8 cellular contexts compared by ENCODE assay signal in genomic region chr4:37977471-37978452, GRCh38. TPM values are rescaled to one million over a fixed set of nuclear protein-coding genes. Genes with fewer than 3 reads are reported as not detected.
DNase-seq lines count a peak whose midpoint lies in the region; ATAC-seq lines count a peak whose summit lies in the region.

No MANE protein-coding gene starts in this region.

- no peak overlapping the region for H2AK5ac ChIP-seq in mesendoderm (ENCODE audit: low read length)

- no CpG with 5 or more reads among the region's 81 CpGs for WGBS in mesendoderm (ENCODE audit: extremely low coverage, insufficient coverage, low lambda C conversion rate)

- H4K5ac ChIP-seq in mesendoderm (ENCODE audit: low read length) = no peak overlapping the region

- H3K56ac ChIP-seq in mesendoderm (ENCODE audit: low read length) = peak overlapping the region; percentile 87

- peak overlapping the region; percentile 87 for H3K27ac ChIP-seq in mesendoderm (ENCODE audit: low read depth, low read length)

- H3K27ac Mint-ChIP-seq in effector memory CD8-positive, alpha-beta T cell = peak overlapping the region; percentile 74 to 81

- H3K4me2 ChIP-seq in mesendoderm (ENCODE audit: low read length) = peak overlapping the region; percentile 64

- no peak overlapping the region for H3K23ac ChIP-seq in mesendoderm (ENCODE audit: low read length)

- H3K27me3 Mint-ChIP-seq in effector memory CD8-positive, alpha-beta T cell = no peaks in the 10 kb centered on the region

- peak overlapping the region; percentile 83 to 87 for H3K4me3 Mint-ChIP-seq in effector memory CD8-positive, alpha-beta T cell

- ATAC-seq in HG02840 (IDR thresholded peaks at IDR 0.05; ENCODE audit: low FRiP score, unreplicated experiment) = peak; percentile 47
- ATAC-seq in effector memory CD8-positive, alpha-beta T cell (replicated peaks) = peak; percentile 84

- H3K79me1 ChIP-seq in mesendoderm (ENCODE audit: low read length) = peaks cover 7% of the 10 kb centered on the region

- H3K79me2 ChIP-seq in mesendoderm (ENCODE audit: control insufficient read depth, insufficient read depth, low read length) = peaks cover 28% of the 10 kb centered on the region

- no peaks in the 10 kb centered on the region for H3K27me3 ChIP-seq in mesendoderm (ENCODE audit: insufficient read depth, low read length, poor library complexity)

- H3K36me3 Mint-ChIP-seq in effector memory CD8-positive, alpha-beta T cell (ENCODE audit: insufficient read depth) = peaks cover 5% of the 10 kb centered on the region

- peak overlapping the region; percentile 54 for H2BK120ac ChIP-seq in mesendoderm (ENCODE audit: low read depth, low read length)

- no peak overlapping the region for H2BK5ac ChIP-seq in mesendoderm (ENCODE audit: low read length)

- DNase-seq in NCI-H82 (lab: John Stamatoyannopoulos, UW) = peak; percentile 58
- DNase-seq in NCI-H82 treated with DMSO at 0.1 percent for 48 hours (lab: John Stamatoyannopoulos, UW; ENCODE audit: unreplicated experiment) = no peak
- peak; percentile 33 to 76 for DNase-seq in NCI-H526 (lab: John Stamatoyannopoulos, UW)
- DNase-seq in activated CD8-positive, alpha-beta memory T cell treated with anti-CD3 and anti-CD28 coated beads for 4 hours (ENCODE audit: low read depth in 2 of 2) = peak; percentile 49 to 54
- peak; percentile 67 to 69 (median 69) for DNase-seq in effector memory CD8-positive, alpha-beta T cell
- DNase-seq in mesendoderm = peak; percentile 61
- DNase-seq in stimulated activated CD8-positive, alpha-beta memory T cell treated with anti-CD3 and anti-CD28 coated beads, Interleukin-15, amount 100 ng/mL, for 1 hour (ENCODE audit: low read depth) = peak; percentile 46

- H2BK15ac ChIP-seq in mesendoderm (replicated peaks; ENCODE audit: low read depth) = peak overlapping the region; percentile 25

- peaks cover 9% of the 10 kb centered on the region for H3K4me1 ChIP-seq in mesendoderm (ENCODE audit: control insufficient read depth, low read depth, low read length)

- no peaks in the 10 kb centered on the region for H3K36me3 ChIP-seq in mesendoderm (ENCODE audit: control insufficient read depth, insufficient read depth, low read length)

- H3K9me3 Mint-ChIP-seq in effector memory CD8-positive, alpha-beta T cell = no peaks in the 10 kb centered on the region

- H3K4me1 Mint-ChIP-seq in effector memory CD8-positive, alpha-beta T cell (ENCODE audit: low read depth in 2 of 2) = peaks cover 16 to 30% of the 10 kb centered on the region in 2 donors

- H4K8ac ChIP-seq in mesendoderm (ENCODE audit: low read depth, low read length) = peak overlapping the region; percentile 88

- peak overlapping the region; percentile 52 for H3K4me3 ChIP-seq in mesendoderm (ENCODE audit: low read length)

- peak overlapping the region; percentile 77 for H3K4ac ChIP-seq in mesendoderm (ENCODE audit: low read depth, low read length)

- H3K9ac ChIP-seq in mesendoderm (ENCODE audit: low read length) = peak overlapping the region; percentile 76

- peak overlapping the region; percentile 77 for H3K18ac ChIP-seq in mesendoderm (ENCODE audit: low read length)

RNA-seq across cellular contexts. Expression of gene PTTG2, which starts 17.6 kb away (rescaled TPM):
- not detected for polyA plus RNA-seq in mesendoderm (2013, experiment 1 of 2)
- polyA plus RNA-seq in mesendoderm (2013, experiment 2 of 2) = not detected
